In the genomic region with DNA sequence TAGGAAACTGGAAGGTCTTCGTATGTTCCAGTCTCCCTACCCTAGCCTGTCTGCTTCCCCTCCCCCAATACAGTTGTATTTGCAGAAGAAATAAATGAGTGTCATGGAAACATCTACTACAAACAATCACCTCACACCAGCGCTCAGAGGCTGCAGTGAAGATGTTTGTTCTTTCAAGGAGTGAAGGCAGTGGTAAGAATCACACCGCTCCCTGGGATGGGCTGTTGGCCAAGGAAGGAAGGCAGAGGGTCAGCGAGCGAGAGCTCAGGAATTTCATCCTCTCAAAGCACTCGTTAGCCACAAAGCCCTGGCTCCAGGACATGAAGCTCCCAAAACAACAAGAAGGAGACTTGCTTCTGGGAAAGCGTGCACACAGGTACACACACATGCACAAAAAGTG, we compare ENCODE assay signal across 11 cellular contexts. TPM values are rescaled to one million over a fixed set of nuclear protein-coding genes. Genes with fewer than 3 reads are reported as not detected.
DNase-seq lines count a peak whose midpoint lies in the region; ATAC-seq and TF ChIP-seq lines count a peak whose summit lies in the region.
"Had no signal": no experiment of that assay in that cellular context is flagged by ENCODE, and none has a peak within 500 bp of the region (broad histone marks: within the 10 kb centered on the region; RNA-seq: fewer than 3 reads in every experiment).

No MANE protein-coding gene starts in this region.

- H3K4me1 Mint-ChIP-seq in activated naive CD4-positive, alpha-beta T cell treated with anti-CD3 and anti-CD28 coated beads, Interleukin-2, amount 10 ng/mL, durations not matched to agents 7 days and 5 days = peaks cover 41% of the 10 kb centered on the region
- peaks cover 46% of the 10 kb centered on the region for H3K4me1 Mint-ChIP-seq in activated CD4-positive, alpha-beta memory T cell treated with anti-CD3 and anti-CD28 coated beads, Interleukin-2, amount 10 ng/mL, durations not matched to agents 7 days and 5 days

- H3K4me3 ChIP-seq in left lung (peak overlapping the region in 1 of 2 donors; percentile 52), transverse colon (no peak overlapping the region)

- peak overlapping the region in 1 of 2 donors; percentile 65 for H3K27ac ChIP-seq in left lung
- peak overlapping the region in 3 of 4 donors; percentile 86 to 89 (median 88) for H3K27ac ChIP-seq in transverse colon
- H3K27ac ChIP-seq: BLaER1 treated with 17β-estradiol and CSF1 and Interleukin-3, amounts not matched to agents 10 nM and 100 nM had no signal

- H3K4me3 Mint-ChIP-seq in activated naive CD4-positive, alpha-beta T cell treated with anti-CD3 and anti-CD28 coated beads, Interleukin-2, amount 10 ng/mL, durations not matched to agents 7 days and 5 days = peak overlapping the region; percentile 86
- H3K4me3 Mint-ChIP-seq in activated CD4-positive, alpha-beta memory T cell treated with anti-CD3 and anti-CD28 coated beads, Interleukin-2, amount 10 ng/mL, durations not matched to agents 7 days and 5 days = peak overlapping the region; percentile 84

- no peaks in the 10 kb centered on the region for H3K9me3 Mint-ChIP-seq in activated naive CD4-positive, alpha-beta T cell treated with anti-CD3 and anti-CD28 coated beads, Interleukin-2, amount 10 ng/mL, durations not matched to agents 7 days and 5 days
- no peaks in the 10 kb centered on the region for H3K9me3 Mint-ChIP-seq in activated CD4-positive, alpha-beta memory T cell treated with anti-CD3 and anti-CD28 coated beads, Interleukin-2, amount 10 ng/mL, durations not matched to agents 7 days and 5 days

- CTCF ChIA-PET in activated naive CD4-positive, alpha-beta T cell treated with anti-CD3 and anti-CD28 coated beads, Interleukin-2, amount 10 ng/mL, durations not matched to agents 7 days and 5 days (lab: Charles Lee) = interaction anchor here (3.1 kb wide), 2 partner anchors 9 to 30 kb away, joined by 17 to 19 read pairs; no protein-coding TSS in a partner anchor
- CTCF ChIA-PET in activated CD4-positive, alpha-beta memory T cell treated with anti-CD3 and anti-CD28 coated beads, Interleukin-2, amount 10 ng/mL, durations not matched to agents 7 days and 5 days (lab: Charles Lee) = interaction anchor here (1.5 to 5.0 kb wide), 2 partner anchors 10 to 30 kb away, joined by 8 to 22 read pairs; no protein-coding TSS in a partner anchor

- TF ChIP-seq EP300 in transverse colon (IDR thresholded peaks at IDR 0.05; ENCODE audit: low read depth) = no peak

- ATAC-seq in left lung = peak; percentile 65
- no peak for ATAC-seq in left cardiac atrium

- no peak for TF ChIP-seq CTCF in left lung (IDR thresholded peaks at IDR 0.05)
- no peak for TF ChIP-seq CTCF in transverse colon (IDR thresholded peaks at IDR 0.05)

- H3K36me3 ChIP-seq in left lung (no peaks in the 10 kb centered on the region), transverse colon (no peaks in the 10 kb centered on the region)
- H3K36me3 ChIP-seq: BLaER1 treated with 17β-estradiol and CSF1 and Interleukin-3, amounts not matched to agents 10 nM and 100 nM had no signal

- POLR2A ChIA-PET in activated CD4-positive, alpha-beta memory T cell treated with anti-CD3 and anti-CD28 coated beads, Interleukin-2, amount 10 ng/mL, durations not matched to agents 7 days and 5 days (lab: Charles Lee) = interaction anchor here (1.0 to 5.0 kb wide), 4 partner anchors 11 to 36 kb away, joined by 3 to 29 read pairs (median 22); no protein-coding TSS in a partner anchor

- peaks cover 23% of the 10 kb centered on the region for H3K36me3 Mint-ChIP-seq in activated naive CD4-positive, alpha-beta T cell treated with anti-CD3 and anti-CD28 coated beads, Interleukin-2, amount 10 ng/mL, durations not matched to agents 7 days and 5 days
- peaks cover 12% of the 10 kb centered on the region for H3K36me3 Mint-ChIP-seq in activated CD4-positive, alpha-beta memory T cell treated with anti-CD3 and anti-CD28 coated beads, Interleukin-2, amount 10 ng/mL, durations not matched to agents 7 days and 5 days (ENCODE audit: low read depth)

- H3K27me3 ChIP-seq in left lung = peaks cover 21 to 72% of the 10 kb centered on the region in 2 donors
- peaks cover 34% of the 10 kb centered on the region for H3K27me3 ChIP-seq in transverse colon

- DNase-seq in activated naive CD4-positive, alpha-beta T cell treated with anti-CD3 and anti-CD28 coated beads, Interleukin-2, amount 10 ng/mL, durations not matched to agents 7 days and 5 days = no peak
- no peak for DNase-seq in activated naive CD4-positive, alpha-beta T cell treated with anti-CD3 and anti-CD28 coated beads, Interleukin-2, amount 50 U/mL, for 16 hours
- no peak for DNase-seq in activated CD4-positive, alpha-beta memory T cell treated with anti-CD3 and anti-CD28 coated beads, Interleukin-2, amount 10 ng/mL, durations not matched to agents 7 days and 5 days
- DNase-seq in left lung (peak; percentile 46 to 71), transverse colon (no peak), NCI-H526 (lab: John Stamatoyannopoulos, UW) (no peak), left cardiac atrium (no peak)
- DNase-seq in stimulated activated CD4-positive, alpha-beta T cell treated with anti-CD3 and anti-CD28 coated beads, Interleukin-2, amount 100 ng/mL, for 48 hours = no peak
- DNase-seq: left colon, MM.1S had no signal

- intact Hi-C loops in left lung (cut with DNase I) = no loop called here
- intact Hi-C loops in transverse colon (cut with DNase I; ENCODE audit: low total_unique reads) = loop anchor here (10.0 kb wide), 1 partner anchor 167 kb away; no protein-coding TSS in a partner anchor
- intact Hi-C loops in left cardiac atrium (cut with DNase I) = no loop called here

- in situ Hi-C loops in transverse colon (cut with MboI; ENCODE audit: low pct_ligation_motif_present in 1 of 4, low pct_unique_long_range_greater_than_20kb in 1 of 4, low sequenced_read_pairs in 3 of 4) = no loop called here

- peaks cover 59% of the 10 kb centered on the region for H3K27me3 Mint-ChIP-seq in activated naive CD4-positive, alpha-beta T cell treated with anti-CD3 and anti-CD28 coated beads, Interleukin-2, amount 10 ng/mL, durations not matched to agents 7 days and 5 days
- H3K27me3 Mint-ChIP-seq in activated CD4-positive, alpha-beta memory T cell treated with anti-CD3 and anti-CD28 coated beads, Interleukin-2, amount 10 ng/mL, durations not matched to agents 7 days and 5 days = peaks cover 51% of the 10 kb centered on the region

- H3K9me3 ChIP-seq in left lung = no peaks in the 10 kb centered on the region
- H3K9me3 ChIP-seq in transverse colon = no peaks in the 10 kb centered on the region

- H3K27ac Mint-ChIP-seq in activated naive CD4-positive, alpha-beta T cell treated with anti-CD3 and anti-CD28 coated beads, Interleukin-2, amount 10 ng/mL, durations not matched to agents 7 days and 5 days = peak overlapping the region; percentile 88
- peak overlapping the region; percentile 42 for H3K27ac Mint-ChIP-seq in activated CD4-positive, alpha-beta memory T cell treated with anti-CD3 and anti-CD28 coated beads, Interleukin-2, amount 10 ng/mL, durations not matched to agents 7 days and 5 days

- WGBS in transverse colon (ENCODE audit: low coverage in 1 of 2), 2 donors = 39% methylated on average over 7 of the region's 7 CpGs; no CpG with 5 or more reads in 1 of the 2 donors

- H3K4me1 ChIP-seq in left lung (peaks cover 4 to 16% of the 10 kb centered on the region in 2 donors), transverse colon (peaks cover 0 to 34% (median 23%) of the 10 kb centered on the region in 4 donors)

- no peak for TF ChIP-seq POLR2A in transverse colon (IDR thresholded peaks at IDR 0.05)

RNA-seq across cellular contexts. Expression of gene IGSF9B, which starts 1.2 kb away (rescaled TPM):
- 10 to 100 TPM; 66.2 to 70.8 TPM for total RNA-seq in activated CD4-positive, alpha-beta memory T cell treated with anti-CD3 and anti-CD28 coated beads, Interleukin-2, amount 10 ng/mL, durations not matched to agents 7 days and 5 days
- total RNA-seq in left lung (1 to 10 TPM; 8.7 to 9.9 TPM), transverse colon (10 to 100 TPM in 1 of 4 donors, 1 to 10 TPM in 3; 2.6 to 15.3 (median 4.9) TPM), left cardiac atrium (10 to 100 TPM; 33.3 to 40.0 TPM)

Comparison
In these comparisons a context has a peak if more than half of its experiments do, and no peak if none do; other contexts are left out.
1. DNase-seq: peak in left lung (2 of 2); none in activated naive CD4-positive, alpha-beta T cell treated with anti-CD3 and anti-CD28 coated beads, Interleukin-2, amount 10 ng/mL, durations not matched to agents 7 days and 5 days (single experiment), activated naive CD4-positive, alpha-beta T cell treated with anti-CD3 and anti-CD28 coated beads, Interleukin-2, amount 50 U/mL, for 16 hours (single experiment), activated CD4-positive, alpha-beta memory T cell treated with anti-CD3 and anti-CD28 coated beads, Interleukin-2, amount 10 ng/mL, durations not matched to agents 7 days and 5 days (single experiment), transverse colon (single experiment), NCI-H526 (0 of 2), stimulated activated CD4-positive, alpha-beta T cell treated with anti-CD3 and anti-CD28 coated beads, Interleukin-2, amount 100 ng/mL, for 48 hours (0 of 2) and left cardiac atrium (single experiment).